Comparison of ENCODE assay signal across 2 cellular contexts in the genomic region with DNA sequence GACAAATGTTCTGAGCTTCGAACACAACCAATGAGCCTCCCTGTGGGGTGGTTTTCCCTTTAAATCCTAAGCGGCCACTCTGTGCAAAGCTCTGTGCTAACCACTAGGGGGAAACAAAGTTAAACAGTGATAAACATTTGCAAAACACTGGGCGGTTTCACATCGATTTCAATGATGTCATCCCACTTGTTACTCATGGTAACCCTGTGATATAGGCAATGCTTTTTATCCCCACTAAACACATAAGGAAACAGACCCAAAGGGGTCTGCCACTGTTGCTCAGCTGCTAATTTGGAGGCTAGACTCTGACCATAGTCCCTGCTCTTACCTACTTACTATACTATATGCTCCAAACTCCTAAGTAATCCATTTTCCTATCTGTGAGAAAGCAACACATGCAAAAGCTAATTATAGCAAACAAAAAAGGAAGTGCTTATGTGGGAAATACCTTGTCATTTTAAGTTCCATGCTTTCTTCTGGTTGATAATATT.
TF ChIP-seq lines count a peak whose summit lies in the region.

No MANE protein-coding gene starts in this region.

TF ChIP-seq in A549, 52 proteins besides CTCF, POLR2A, EP300 and RAD21 (continued from another document):
- TF ChIP-seq FOSL2 (IDR thresholded peaks at IDR 0.05): no peak
- TF ChIP-seq FOSL2 (CRISPR knock-in tag; IDR thresholded peaks at IDR 0.05): peak; percentile 54
- no peak for TF ChIP-seq KDM1A (IDR thresholded peaks at IDR 0.05; ENCODE audit: low read depth)
- TF ChIP-seq BHLHE40 (IDR thresholded peaks at IDR 0.05; ENCODE audit: low read depth, low read length): no peak
- TF ChIP-seq, protein P1, sequence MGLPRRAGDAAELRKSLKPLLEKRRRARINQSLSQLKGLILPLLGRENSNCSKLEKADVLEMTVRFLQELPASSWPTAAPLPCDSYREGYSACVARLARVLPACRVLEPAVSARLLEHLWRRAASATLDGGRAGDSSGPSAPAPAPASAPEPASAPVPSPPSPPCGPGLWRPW (IDR thresholded peaks at IDR 0.05): no peak
- no peak for TF ChIP-seq MAX (IDR thresholded peaks at IDR 0.05)
- no peak for TF ChIP-seq ZC3H11A (IDR thresholded peaks at IDR 0.05)
- TF ChIP-seq RFX5 (IDR thresholded peaks at IDR 0.05): no peak
TF ChIP-seq in A549: peak in this region for 3.

TF ChIP-seq in GM12878, 131 proteins besides CTCF, POLR2A, EP300 and RAD21 (continued from another document and continues in another):
- TF ChIP-seq HSF1 (IDR thresholded peaks at IDR 0.05; ENCODE audit: low read depth, low read length) (no peak), MXI1 (IDR thresholded peaks at IDR 0.05; ENCODE audit: low read depth, low read length) (no peak), NFYA (IDR thresholded peaks at IDR 0.05; ENCODE audit: borderline replicate concordance, low read depth, low read length) (no peak), KDM1A (IDR thresholded peaks at IDR 0.05; ENCODE audit: borderline replicate concordance) (no peak), NFXL1 (IDR thresholded peaks at IDR 0.05; ENCODE audit: borderline replicate concordance) (no peak), ATF7 (IDR thresholded peaks at IDR 0.05; ENCODE audit: low read depth) (peak; percentile 99), IRF4 (IDR thresholded peaks at IDR 0.05; ENCODE audit: low read depth, low read length) (0 out of 2 replicates have a peak, but pooled peaks have one; percentile 33), ZNF274 (IDR thresholded peaks at IDR 0.05; ENCODE audit: insufficient read depth, insufficient read length) (no peak), SREBF1 (IDR thresholded peaks at IDR 0.05; ENCODE audit: low read length) (no peak), SUZ12 (IDR thresholded peaks at IDR 0.05; ENCODE audit: unreplicated experiment) (no peak), RUNX3 (IDR thresholded peaks at IDR 0.05; ENCODE audit: low read length) (peak; percentile 77; the same call in 1 of the 2 replicates), BRCA1 (IDR thresholded peaks at IDR 0.05; ENCODE audit: low read depth, low read length) (no peak), FOS (IDR thresholded peaks at IDR 0.05; ENCODE audit: borderline replicate concordance, extremely low read depth, insufficient read length) (no peak), KAT2A (conservative IDR thresholded peaks at IDR 0.05; ENCODE audit: control insufficient read depth, low read depth, low read length) (no peak), IKZF1 (conservative IDR thresholded peaks at IDR 0.05) (peak; percentile 38; the same call in 1 of the 2 replicates), FOXK2 (IDR thresholded peaks at IDR 0.05) (no peak), TCF3 (IDR thresholded peaks at IDR 0.05; ENCODE audit: borderline replicate concordance, insufficient read depth, low read depth, low read length) (no peak), JUND (IDR thresholded peaks at IDR 0.05; ENCODE audit: low read depth, low read length) (peak; percentile 68), ZBTB11 (CRISPR knock-in tag; IDR thresholded peaks at IDR 0.05) (no peak), ZBED1 (IDR thresholded peaks at IDR 0.05; ENCODE audit: borderline replicate concordance) (no peak), YBX1 (IDR thresholded peaks at IDR 0.05) (no peak), RAD51 (IDR thresholded peaks at IDR 0.05) (no peak), NRF1 (conservative IDR thresholded peaks at IDR 0.05; ENCODE audit: low read depth, low read length) (no peak), SPI1 (IDR thresholded peaks at IDR 0.05; ENCODE audit: borderline replicate concordance, insufficient read depth, low read depth, low read length) (peak; percentile 77), SMC3 (IDR thresholded peaks at IDR 0.05; ENCODE audit: borderline replicate concordance, low read length) (peak; percentile 66; the same call in 1 of the 2 replicates), MYB (IDR thresholded peaks at IDR 0.05; ENCODE audit: borderline replicate concordance, low read depth, low read length) (no peak), JUNB (IDR thresholded peaks at IDR 0.05) (peak; percentile 59), ZZZ3 (IDR thresholded peaks at IDR 0.05; ENCODE audit: control insufficient read depth, insufficient read length, low read depth) (no peak), SUPT20H (IDR thresholded peaks at IDR 0.05; ENCODE audit: borderline replicate concordance, control insufficient read depth, low read depth, low read length) (no peak), FOXM1 (IDR thresholded peaks at IDR 0.05; ENCODE audit: low read depth, low read length) (0 out of 2 replicates have a peak, but pooled peaks have one; percentile 16)
- TF ChIP-seq, protein P2, sequence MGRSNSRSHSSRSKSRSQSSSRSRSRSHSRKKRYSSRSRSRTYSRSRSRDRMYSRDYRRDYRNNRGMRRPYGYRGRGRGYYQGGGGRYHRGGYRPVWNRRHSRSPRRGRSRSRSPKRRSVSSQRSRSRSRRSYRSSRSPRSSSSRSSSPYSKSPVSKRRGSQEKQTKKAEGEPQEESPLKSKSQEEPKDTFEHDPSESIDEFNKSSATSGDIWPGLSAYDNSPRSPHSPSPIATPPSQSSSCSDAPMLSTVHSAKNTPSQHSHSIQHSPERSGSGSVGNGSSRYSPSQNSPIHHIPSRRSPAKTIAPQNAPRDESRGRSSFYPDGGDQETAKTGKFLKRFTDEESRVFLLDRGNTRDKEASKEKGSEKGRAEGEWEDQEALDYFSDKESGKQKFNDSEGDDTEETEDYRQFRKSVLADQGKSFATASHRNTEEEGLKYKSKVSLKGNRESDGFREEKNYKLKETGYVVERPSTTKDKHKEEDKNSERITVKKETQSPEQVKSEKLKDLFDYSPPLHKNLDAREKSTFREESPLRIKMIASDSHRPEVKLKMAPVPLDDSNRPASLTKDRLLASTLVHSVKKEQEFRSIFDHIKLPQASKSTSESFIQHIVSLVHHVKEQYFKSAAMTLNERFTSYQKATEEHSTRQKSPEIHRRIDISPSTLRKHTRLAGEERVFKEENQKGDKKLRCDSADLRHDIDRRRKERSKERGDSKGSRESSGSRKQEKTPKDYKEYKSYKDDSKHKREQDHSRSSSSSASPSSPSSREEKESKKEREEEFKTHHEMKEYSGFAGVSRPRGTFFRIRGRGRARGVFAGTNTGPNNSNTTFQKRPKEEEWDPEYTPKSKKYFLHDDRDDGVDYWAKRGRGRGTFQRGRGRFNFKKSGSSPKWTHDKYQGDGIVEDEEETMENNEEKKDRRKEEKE (IDR thresholded peaks at IDR 0.05): no peak
- TF ChIP-seq, protein P3, sequence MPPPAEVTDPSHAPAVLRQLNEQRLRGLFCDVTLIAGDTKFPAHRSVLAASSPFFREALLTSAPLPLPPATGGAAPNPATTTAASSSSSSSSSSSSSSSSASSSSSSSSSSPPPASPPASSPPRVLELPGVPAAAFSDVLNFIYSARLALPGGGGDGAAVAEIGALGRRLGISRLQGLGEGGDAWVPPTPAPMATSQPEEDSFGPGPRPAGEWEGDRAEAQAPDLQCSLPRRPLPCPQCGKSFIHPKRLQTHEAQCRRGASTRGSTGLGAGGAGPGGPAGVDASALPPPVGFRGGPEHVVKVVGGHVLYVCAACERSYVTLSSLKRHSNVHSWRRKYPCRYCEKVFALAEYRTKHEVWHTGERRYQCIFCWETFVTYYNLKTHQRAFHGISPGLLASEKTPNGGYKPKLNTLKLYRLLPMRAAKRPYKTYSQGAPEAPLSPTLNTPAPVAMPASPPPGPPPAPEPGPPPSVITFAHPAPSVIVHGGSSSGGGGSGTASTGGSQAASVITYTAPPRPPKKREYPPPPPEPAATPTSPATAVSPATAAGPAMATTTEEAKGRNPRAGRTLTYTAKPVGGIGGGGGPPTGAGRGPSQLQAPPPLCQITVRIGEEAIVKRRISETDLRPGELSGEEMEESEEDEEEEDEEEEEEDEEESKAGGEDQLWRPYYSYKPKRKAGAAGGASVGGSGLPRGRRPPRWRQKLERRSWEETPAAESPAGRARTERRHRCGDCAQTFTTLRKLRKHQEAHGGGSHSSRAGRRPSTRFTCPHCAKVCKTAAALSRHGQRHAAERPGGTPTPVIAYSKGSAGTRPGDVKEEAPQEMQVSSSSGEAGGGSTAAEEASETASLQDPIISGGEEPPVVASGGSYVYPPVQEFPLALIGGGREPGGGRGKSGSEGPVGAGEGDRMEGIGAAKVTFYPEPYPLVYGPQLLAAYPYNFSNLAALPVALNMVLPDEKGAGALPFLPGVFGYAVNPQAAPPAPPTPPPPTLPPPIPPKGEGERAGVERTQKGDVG (CRISPR knock-in tag; IDR thresholded peaks at IDR 0.05): 0 out of 2 replicates have a peak, but pooled peaks have one; percentile 48
- TF ChIP-seq, protein P4, sequence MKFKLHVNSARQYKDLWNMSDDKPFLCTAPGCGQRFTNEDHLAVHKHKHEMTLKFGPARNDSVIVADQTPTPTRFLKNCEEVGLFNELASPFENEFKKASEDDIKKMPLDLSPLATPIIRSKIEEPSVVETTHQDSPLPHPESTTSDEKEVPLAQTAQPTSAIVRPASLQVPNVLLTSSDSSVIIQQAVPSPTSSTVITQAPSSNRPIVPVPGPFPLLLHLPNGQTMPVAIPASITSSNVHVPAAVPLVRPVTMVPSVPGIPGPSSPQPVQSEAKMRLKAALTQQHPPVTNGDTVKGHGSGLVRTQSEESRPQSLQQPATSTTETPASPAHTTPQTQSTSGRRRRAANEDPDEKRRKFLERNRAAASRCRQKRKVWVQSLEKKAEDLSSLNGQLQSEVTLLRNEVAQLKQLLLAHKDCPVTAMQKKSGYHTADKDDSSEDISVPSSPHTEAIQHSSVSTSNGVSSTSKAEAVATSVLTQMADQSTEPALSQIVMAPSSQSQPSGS (IDR thresholded peaks at IDR 0.05; ENCODE audit: low read length): peak; percentile 97
- TF ChIP-seq, protein P5, sequence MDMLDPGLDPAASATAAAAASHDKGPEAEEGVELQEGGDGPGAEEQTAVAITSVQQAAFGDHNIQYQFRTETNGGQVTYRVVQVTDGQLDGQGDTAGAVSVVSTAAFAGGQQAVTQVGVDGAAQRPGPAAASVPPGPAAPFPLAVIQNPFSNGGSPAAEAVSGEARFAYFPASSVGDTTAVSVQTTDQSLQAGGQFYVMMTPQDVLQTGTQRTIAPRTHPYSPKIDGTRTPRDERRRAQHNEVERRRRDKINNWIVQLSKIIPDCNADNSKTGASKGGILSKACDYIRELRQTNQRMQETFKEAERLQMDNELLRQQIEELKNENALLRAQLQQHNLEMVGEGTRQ (IDR thresholded peaks at IDR 0.05; ENCODE audit: borderline replicate concordance, low read depth, low read length): no peak
- TF ChIP-seq, protein P6, sequence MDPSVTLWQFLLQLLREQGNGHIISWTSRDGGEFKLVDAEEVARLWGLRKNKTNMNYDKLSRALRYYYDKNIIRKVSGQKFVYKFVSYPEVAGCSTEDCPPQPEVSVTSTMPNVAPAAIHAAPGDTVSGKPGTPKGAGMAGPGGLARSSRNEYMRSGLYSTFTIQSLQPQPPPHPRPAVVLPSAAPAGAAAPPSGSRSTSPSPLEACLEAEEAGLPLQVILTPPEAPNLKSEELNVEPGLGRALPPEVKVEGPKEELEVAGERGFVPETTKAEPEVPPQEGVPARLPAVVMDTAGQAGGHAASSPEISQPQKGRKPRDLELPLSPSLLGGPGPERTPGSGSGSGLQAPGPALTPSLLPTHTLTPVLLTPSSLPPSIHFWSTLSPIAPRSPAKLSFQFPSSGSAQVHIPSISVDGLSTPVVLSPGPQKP (IDR thresholded peaks at IDR 0.05; ENCODE audit: low read depth, low read length): no peak
- TF ChIP-seq, protein P7, sequence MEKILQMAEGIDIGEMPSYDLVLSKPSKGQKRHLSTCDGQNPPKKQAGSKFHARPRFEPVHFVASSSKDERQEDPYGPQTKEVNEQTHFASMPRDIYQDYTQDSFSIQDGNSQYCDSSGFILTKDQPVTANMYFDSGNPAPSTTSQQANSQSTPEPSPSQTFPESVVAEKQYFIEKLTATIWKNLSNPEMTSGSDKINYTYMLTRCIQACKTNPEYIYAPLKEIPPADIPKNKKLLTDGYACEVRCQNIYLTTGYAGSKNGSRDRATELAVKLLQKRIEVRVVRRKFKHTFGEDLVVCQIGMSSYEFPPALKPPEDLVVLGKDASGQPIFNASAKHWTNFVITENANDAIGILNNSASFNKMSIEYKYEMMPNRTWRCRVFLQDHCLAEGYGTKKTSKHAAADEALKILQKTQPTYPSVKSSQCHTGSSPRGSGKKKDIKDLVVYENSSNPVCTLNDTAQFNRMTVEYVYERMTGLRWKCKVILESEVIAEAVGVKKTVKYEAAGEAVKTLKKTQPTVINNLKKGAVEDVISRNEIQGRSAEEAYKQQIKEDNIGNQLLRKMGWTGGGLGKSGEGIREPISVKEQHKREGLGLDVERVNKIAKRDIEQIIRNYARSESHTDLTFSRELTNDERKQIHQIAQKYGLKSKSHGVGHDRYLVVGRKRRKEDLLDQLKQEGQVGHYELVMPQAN (conservative IDR thresholded peaks at IDR 0.05): no peak
